Comparison of ENCODE assay signal across 18 cellular contexts in genomic region chr5:179224741-179225140, GRCh38.
"Had no signal": no experiment of that assay in that cellular context is flagged by ENCODE, and none has a peak within 500 bp of the region (broad histone marks: within the 10 kb centered on the region; RNA-seq: fewer than 3 reads in every experiment).

No MANE protein-coding gene starts in this region.

- ATAC-seq: activated CD8-positive, alpha-beta T cell treated with anti-CD3 and anti-CD28 coated beads for 36 hours; left cardiac atrium; natural killer cell treated with Interleukin-12 subunit alpha and Interleukin-12 subunit beta and Interleukin-15 and Interleukin-18, amount 100 ng/mL, for 72 hours; SK-N-SH treated with all-trans-retinoic acid at 6 μM for 48 hours; stimulated activated naive CD8-positive, alpha-beta T cell treated with anti-CD3 and anti-CD28 coated beads, Interleukin-15, amount 100 ng/mL, for 72 hours; upper lobe of right lung had no signal

- H3K36me3 ChIP-seq: prostate gland, right atrium auricular region, upper lobe of right lung had no signal

- H3K27me3 Mint-ChIP-seq: activated CD4-positive, alpha-beta T cell treated with anti-CD3 and anti-CD28 coated beads, Interleukin-2, amount 10 ng/mL, durations not matched to agents 24 days and 14 days; natural killer cell treated with Interleukin-12 subunit alpha and Interleukin-12 subunit beta and Interleukin-15 and Interleukin-18, amount 100 ng/mL, for 72 hours; stimulated activated naive CD8-positive, alpha-beta T cell treated with anti-CD3 and anti-CD28 coated beads, Interleukin-15, amount 100 ng/mL, for 72 hours had no signal

- H3K4me1 ChIP-seq: prostate gland, upper lobe of right lung had no signal

- H3K4me2 ChIP-seq: hepatocyte had no signal

- DNase-seq: activated CD4-positive, alpha-beta T cell treated with anti-CD3 and anti-CD28 coated beads, Interleukin-2, amount 10 ng/mL, durations not matched to agents 24 days and 14 days; activated CD8-positive, alpha-beta T cell treated with anti-CD3 and anti-CD28 coated beads for 36 hours; activated naive CD4-positive, alpha-beta T cell; effector CD4-positive, alpha-beta T cell; occipital lobe; small intestine; stimulated activated CD4-positive, alpha-beta T cell treated with anti-CD3 and anti-CD28 coated beads, Interleukin-4, amount 100 ng/mL, for 1 hour; stimulated activated naive CD8-positive, alpha-beta T cell treated with anti-CD3 and anti-CD28 coated beads, Interleukin-15, amount 100 ng/mL, for 72 hours; T1000; upper lobe of right lung had no signal

- H3K4me3 ChIP-seq: hepatocyte, prostate gland, right atrium auricular region, upper lobe of right lung had no signal

- H3K27me3 ChIP-seq: hepatocyte, right atrium auricular region, upper lobe of right lung had no signal

- H3K9me3 ChIP-seq: prostate gland, upper lobe of right lung had no signal

- H3K27ac Mint-ChIP-seq: activated CD4-positive, alpha-beta T cell treated with anti-CD3 and anti-CD28 coated beads, Interleukin-2, amount 10 ng/mL, durations not matched to agents 24 days and 14 days; activated CD8-positive, alpha-beta T cell treated with anti-CD3 and anti-CD28 coated beads for 36 hours; activated T-helper 1 cell treated with anti-CD3 and anti-CD28 coated beads, Interleukin-12 subunit alpha, Interleukin-12 subunit beta, Interleukin-2, Interleukin-4 antibody, amounts not matched to agents 30 ng/mL and 10 ng/mL and 1 ng/mL, durations not matched to agents 14 hours and 24 hours and 36 hours; brain; natural killer cell treated with Interleukin-12 subunit alpha and Interleukin-12 subunit beta and Interleukin-15 and Interleukin-18, amount 100 ng/mL, for 72 hours; stimulated activated naive CD8-positive, alpha-beta T cell treated with anti-CD3 and anti-CD28 coated beads, Interleukin-15, amount 100 ng/mL, for 72 hours had no signal

- H3K27ac ChIP-seq: hepatocyte, prostate gland, right atrium auricular region, upper lobe of right lung had no signal

- H3K4me3 Mint-ChIP-seq: activated CD4-positive, alpha-beta T cell treated with anti-CD3 and anti-CD28 coated beads, Interleukin-2, amount 10 ng/mL, durations not matched to agents 24 days and 14 days; activated CD8-positive, alpha-beta T cell treated with anti-CD3 and anti-CD28 coated beads for 36 hours; activated T-helper 1 cell treated with anti-CD3 and anti-CD28 coated beads, Interleukin-12 subunit alpha, Interleukin-12 subunit beta, Interleukin-2, Interleukin-4 antibody, amounts not matched to agents 30 ng/mL and 10 ng/mL and 1 ng/mL, durations not matched to agents 14 hours and 24 hours and 36 hours; brain; natural killer cell treated with Interleukin-12 subunit alpha and Interleukin-12 subunit beta and Interleukin-15 and Interleukin-18, amount 100 ng/mL, for 72 hours; stimulated activated naive CD8-positive, alpha-beta T cell treated with anti-CD3 and anti-CD28 coated beads, Interleukin-15, amount 100 ng/mL, for 72 hours had no signal

- H2AFZ ChIP-seq: hepatocyte had no signal

- H3K36me3 Mint-ChIP-seq: natural killer cell treated with Interleukin-12 subunit alpha and Interleukin-12 subunit beta and Interleukin-15 and Interleukin-18, amount 100 ng/mL, for 72 hours had no signal

- H3K4me1 Mint-ChIP-seq: activated CD4-positive, alpha-beta T cell treated with anti-CD3 and anti-CD28 coated beads, Interleukin-2, amount 10 ng/mL, durations not matched to agents 24 days and 14 days; stimulated activated naive CD8-positive, alpha-beta T cell treated with anti-CD3 and anti-CD28 coated beads, Interleukin-15, amount 100 ng/mL, for 72 hours had no signal
